In genomic region chr5:150306775-150307174, GRCh38 we compare ENCODE assay signal across 1 cellular context.
TF ChIP-seq lines count a peak whose summit lies in the region.

No MANE protein-coding gene starts in this region.

TF ChIP-seq in H1, 55 proteins besides CTCF, POLR2A, EP300 and RAD21:
- no peak for TF ChIP-seq BRCA1 (IDR thresholded peaks at IDR 0.05; ENCODE audit: low read depth, low read length)
- no peak for TF ChIP-seq YY1 (IDR thresholded peaks at IDR 0.05; ENCODE audit: low read depth, low read length)
- TF ChIP-seq PHF8 (conservative IDR thresholded peaks at IDR 0.05; ENCODE audit: low read depth, low read length): no peak
- no peak for TF ChIP-seq CHD1 (IDR thresholded peaks at IDR 0.05; ENCODE audit: low read depth, low read length)
- no peak for TF ChIP-seq RFX5 (IDR thresholded peaks at IDR 0.05; ENCODE audit: borderline replicate concordance, low read depth, low read length)
- TF ChIP-seq, protein P1, sequence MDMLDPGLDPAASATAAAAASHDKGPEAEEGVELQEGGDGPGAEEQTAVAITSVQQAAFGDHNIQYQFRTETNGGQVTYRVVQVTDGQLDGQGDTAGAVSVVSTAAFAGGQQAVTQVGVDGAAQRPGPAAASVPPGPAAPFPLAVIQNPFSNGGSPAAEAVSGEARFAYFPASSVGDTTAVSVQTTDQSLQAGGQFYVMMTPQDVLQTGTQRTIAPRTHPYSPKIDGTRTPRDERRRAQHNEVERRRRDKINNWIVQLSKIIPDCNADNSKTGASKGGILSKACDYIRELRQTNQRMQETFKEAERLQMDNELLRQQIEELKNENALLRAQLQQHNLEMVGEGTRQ (IDR thresholded peaks at IDR 0.05; ENCODE audit: low read length): no peak
- TF ChIP-seq, protein P2, sequence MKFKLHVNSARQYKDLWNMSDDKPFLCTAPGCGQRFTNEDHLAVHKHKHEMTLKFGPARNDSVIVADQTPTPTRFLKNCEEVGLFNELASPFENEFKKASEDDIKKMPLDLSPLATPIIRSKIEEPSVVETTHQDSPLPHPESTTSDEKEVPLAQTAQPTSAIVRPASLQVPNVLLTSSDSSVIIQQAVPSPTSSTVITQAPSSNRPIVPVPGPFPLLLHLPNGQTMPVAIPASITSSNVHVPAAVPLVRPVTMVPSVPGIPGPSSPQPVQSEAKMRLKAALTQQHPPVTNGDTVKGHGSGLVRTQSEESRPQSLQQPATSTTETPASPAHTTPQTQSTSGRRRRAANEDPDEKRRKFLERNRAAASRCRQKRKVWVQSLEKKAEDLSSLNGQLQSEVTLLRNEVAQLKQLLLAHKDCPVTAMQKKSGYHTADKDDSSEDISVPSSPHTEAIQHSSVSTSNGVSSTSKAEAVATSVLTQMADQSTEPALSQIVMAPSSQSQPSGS (IDR thresholded peaks at IDR 0.05; ENCODE audit: low read length): no peak
- no peak for TF ChIP-seq FOSL1 (IDR thresholded peaks at IDR 0.05; ENCODE audit: insufficient read depth, low read depth, low read length)
- TF ChIP-seq GTF2F1 (IDR thresholded peaks at IDR 0.05; ENCODE audit: borderline replicate concordance, low read depth, low read length): no peak
- no peak for TF ChIP-seq CREB1 (IDR thresholded peaks at IDR 0.05)
- no peak for TF ChIP-seq CEBPB (IDR thresholded peaks at IDR 0.05; ENCODE audit: low read depth, low read length)
- no peak for TF ChIP-seq HDAC2 (IDR thresholded peaks at IDR 0.05; ENCODE audit: borderline replicate concordance in 1 of 2, low read depth in 2 of 2, low read length in 2 of 2)
- no peak for TF ChIP-seq EZH2 (IDR thresholded peaks at IDR 0.05; ENCODE audit: low read depth, low read length, severe bottlenecking)
- no peak for TF ChIP-seq KDM5A (IDR thresholded peaks at IDR 0.05; ENCODE audit: low read length)
- no peak for TF ChIP-seq CTBP2 (IDR thresholded peaks at IDR 0.05; ENCODE audit: borderline replicate concordance, insufficient read depth, insufficient read length, low read length)
